ENCODE assay signal across 28 cellular contexts in genomic region chr20:62455929-62456328, GRCh38. TPM values are rescaled to one million over a fixed set of nuclear protein-coding genes. Genes with fewer than 3 reads are reported as not detected.
"Had no signal": no experiment of that assay in that cellular context is flagged by ENCODE, and none has a peak within 500 bp of the region (broad histone marks: within the 10 kb centered on the region; RNA-seq: fewer than 3 reads in every experiment).

No MANE protein-coding gene starts in this region.

- H3K9me3 ChIP-seq: Peyer's patch, SJCRH30 had no signal

- H3K36me3 ChIP-seq: Peyer's patch, SJCRH30 had no signal

- H3K27me3 ChIP-seq: Peyer's patch had no signal

- H3K4me3 Mint-ChIP-seq: activated CD4-positive, alpha-beta memory T cell treated with anti-CD3 and anti-CD28 coated beads, Interleukin-2, amount 10 ng/mL, durations not matched to agents 7 days and 5 days; activated CD4-positive, alpha-beta T cell treated with anti-CD3 and anti-CD28 coated beads, Interleukin-2, amount 10 ng/mL, durations not matched to agents 7 days and 5 days; activated naive CD4-positive, alpha-beta T cell treated with anti-CD3 and anti-CD28 coated beads, Interleukin-2, amount 10 ng/mL, durations not matched to agents 7 days and 5 days; activated naive CD8-positive, alpha-beta T cell treated with anti-CD3 and anti-CD28 coated beads for 36 hours; activated T-helper 17 cell treated with anti-CD3 and anti-CD28 coated beads, Interleukin-2, amount 50 U/mL, for 72 hours had no signal

- DNase-seq: activated CD4-positive, alpha-beta memory T cell treated with anti-CD3 and anti-CD28 coated beads, Interleukin-2, amount 10 ng/mL, durations not matched to agents 7 days and 5 days; activated CD4-positive, alpha-beta T cell treated with anti-CD3 and anti-CD28 coated beads, Interleukin-2, amount 10 ng/mL, durations not matched to agents 7 days and 5 days; activated CD4-positive, CD25-positive, alpha-beta regulatory T cell; activated gamma-delta T cell treated with Interleukin-2 at 50 U/mL for 16 hours; activated naive CD4-positive, alpha-beta T cell treated with anti-CD3 and anti-CD28 coated beads, Interleukin-2, amount 10 ng/mL, durations not matched to agents 7 days and 5 days; activated naive CD8-positive, alpha-beta T cell treated with anti-CD3 and anti-CD28 coated beads for 36 hours; activated T-cell treated with anti-CD3 and anti-CD28 coated beads for 4 hours; activated T-cell treated with anti-CD3 and anti-CD28 coated beads, Interleukin-2, amount 50 U/mL, for 48 hours; caudate nucleus; IMR-90; Kasumi-1; KBM-7; NCI-H1048; NCI-H146; NCI-H1930; NCI-H2171 treated with DMSO at 0.1 percent for 48 hours; NCI-H226; NCI-H510A; NCI-H526 treated with DMSO at 0.1 percent for 48 hours; NK-92 treated with Interleukin-12 subunit alpha and Interleukin-12 subunit beta, amount 100 ng/mL, for 24 hours; Peyer's patch; Right ventricle myocardium superior; SW 1271 had no signal

- H3K4me3 ChIP-seq: Peyer's patch, SJCRH30 had no signal

- H3K27ac Mint-ChIP-seq: activated CD4-positive, alpha-beta memory T cell treated with anti-CD3 and anti-CD28 coated beads, Interleukin-2, amount 10 ng/mL, durations not matched to agents 7 days and 5 days; activated CD4-positive, alpha-beta T cell treated with anti-CD3 and anti-CD28 coated beads, Interleukin-2, amount 10 ng/mL, durations not matched to agents 7 days and 5 days; activated naive CD4-positive, alpha-beta T cell treated with anti-CD3 and anti-CD28 coated beads, Interleukin-2, amount 10 ng/mL, durations not matched to agents 7 days and 5 days; activated naive CD8-positive, alpha-beta T cell treated with anti-CD3 and anti-CD28 coated beads for 36 hours; activated T-helper 17 cell treated with anti-CD3 and anti-CD28 coated beads, Interleukin-2, amount 50 U/mL, for 72 hours had no signal

- ATAC-seq: activated T-helper 17 cell treated with anti-CD3 and anti-CD28 coated beads, Interleukin-2, amount 50 U/mL, for 72 hours; SK-N-SH treated with all-trans-retinoic acid at 6 μM for 48 hours had no signal

- H3K36me3 Mint-ChIP-seq: activated naive CD4-positive, alpha-beta T cell treated with anti-CD3 and anti-CD28 coated beads, Interleukin-2, amount 10 ng/mL, durations not matched to agents 7 days and 5 days; activated naive CD8-positive, alpha-beta T cell treated with anti-CD3 and anti-CD28 coated beads for 36 hours had no signal

- H3K4me1 Mint-ChIP-seq: activated CD4-positive, alpha-beta memory T cell treated with anti-CD3 and anti-CD28 coated beads, Interleukin-2, amount 10 ng/mL, durations not matched to agents 7 days and 5 days; activated CD4-positive, alpha-beta T cell treated with anti-CD3 and anti-CD28 coated beads, Interleukin-2, amount 10 ng/mL, durations not matched to agents 7 days and 5 days; activated naive CD4-positive, alpha-beta T cell treated with anti-CD3 and anti-CD28 coated beads, Interleukin-2, amount 10 ng/mL, durations not matched to agents 7 days and 5 days; activated naive CD8-positive, alpha-beta T cell treated with anti-CD3 and anti-CD28 coated beads for 36 hours; activated T-helper 17 cell treated with anti-CD3 and anti-CD28 coated beads, Interleukin-2, amount 50 U/mL, for 72 hours had no signal

- H3K27me3 Mint-ChIP-seq: activated CD4-positive, alpha-beta T cell treated with anti-CD3 and anti-CD28 coated beads, Interleukin-2, amount 10 ng/mL, durations not matched to agents 7 days and 5 days had no signal

- H3K9me3 Mint-ChIP-seq: activated CD4-positive, alpha-beta memory T cell treated with anti-CD3 and anti-CD28 coated beads, Interleukin-2, amount 10 ng/mL, durations not matched to agents 7 days and 5 days; activated CD4-positive, alpha-beta T cell treated with anti-CD3 and anti-CD28 coated beads, Interleukin-2, amount 10 ng/mL, durations not matched to agents 7 days and 5 days; activated naive CD4-positive, alpha-beta T cell treated with anti-CD3 and anti-CD28 coated beads, Interleukin-2, amount 10 ng/mL, durations not matched to agents 7 days and 5 days; activated naive CD8-positive, alpha-beta T cell treated with anti-CD3 and anti-CD28 coated beads for 36 hours; activated T-helper 17 cell treated with anti-CD3 and anti-CD28 coated beads, Interleukin-2, amount 50 U/mL, for 72 hours had no signal

RNA-seq across cellular contexts. Expression of gene GATA5, which starts 19.9 kb away (rescaled TPM):
- total RNA-seq: activated CD4-positive, alpha-beta memory T cell treated with anti-CD3 and anti-CD28 coated beads, Interleukin-2, amount 10 ng/mL, durations not matched to agents 7 days and 5 days; activated CD4-positive, alpha-beta T cell treated with anti-CD3 and anti-CD28 coated beads, Interleukin-2, amount 10 ng/mL, durations not matched to agents 7 days and 5 days; activated CD8-positive, alpha-beta memory T cell treated with anti-CD3 and anti-CD28 coated beads for 36 hours; activated naive CD8-positive, alpha-beta T cell treated with anti-CD3 and anti-CD28 coated beads for 36 hours; activated T-helper 17 cell treated with anti-CD3 and anti-CD28 coated beads, Interleukin-2, amount 50 U/mL, for 72 hours; IMR-90; SJCRH30; T-helper 1 cell treated with Interleukin-12 subunit alpha and Interleukin-12 subunit beta and Interleukin-4 antibody, amounts not matched to agents 30 ng/mL and 1 ng/mL, for 36 hours had no signal
- polyA plus RNA-seq: IMR-90 had no signal

RNA-seq across cellular contexts. Expression of gene RBBP8NL, which starts 28.6 kb away (rescaled TPM):
- total RNA-seq: activated CD4-positive, alpha-beta memory T cell treated with anti-CD3 and anti-CD28 coated beads, Interleukin-2, amount 10 ng/mL, durations not matched to agents 7 days and 5 days; activated CD4-positive, alpha-beta T cell treated with anti-CD3 and anti-CD28 coated beads, Interleukin-2, amount 10 ng/mL, durations not matched to agents 7 days and 5 days; activated CD8-positive, alpha-beta memory T cell treated with anti-CD3 and anti-CD28 coated beads for 36 hours; activated naive CD8-positive, alpha-beta T cell treated with anti-CD3 and anti-CD28 coated beads for 36 hours; activated T-helper 17 cell treated with anti-CD3 and anti-CD28 coated beads, Interleukin-2, amount 50 U/mL, for 72 hours; IMR-90; Right ventricle myocardium superior; SJCRH30; T-helper 1 cell treated with Interleukin-12 subunit alpha and Interleukin-12 subunit beta and Interleukin-4 antibody, amounts not matched to agents 30 ng/mL and 1 ng/mL, for 36 hours had no signal
- polyA plus RNA-seq: IMR-90 had no signal
